In genomic region chr16:19138601-19139000, GRCh38 we compare ENCODE assay signal across 10 cellular contexts. TPM values are rescaled to one million over a fixed set of nuclear protein-coding genes. Genes with fewer than 3 reads are reported as not detected.
DNase-seq lines count a peak whose midpoint lies in the region; ATAC-seq, FAIRE-seq and TF ChIP-seq lines count a peak whose summit lies in the region.
"Had no signal": no experiment of that assay in that cellular context is flagged by ENCODE, and none has a peak within 500 bp of the region (broad histone marks: within the 10 kb centered on the region; RNA-seq: fewer than 3 reads in every experiment).

No MANE protein-coding gene starts in this region.

- no peaks in the 10 kb centered on the region for H3K36me3 ChIP-seq in astrocyte (ENCODE audit: insufficient read depth, low read length)
- H3K36me3 ChIP-seq in kidney (ENCODE audit: control insufficient read depth in 1 of 2, insufficient read depth in 2 of 2, low read length in 2 of 2) = no peaks in the 10 kb centered on the region

- TF ChIP-seq CTCF in astrocyte (IDR thresholded peaks at IDR 0.05; ENCODE audit: insufficient read depth, low read depth, low read length) (no peak), kidney (IDR thresholded peaks at IDR 0.05; ENCODE audit: borderline replicate concordance, extremely low read depth, insufficient read depth) (no peak)

- H3K4me1 ChIP-seq in astrocyte (ENCODE audit: insufficient read depth, low read length) = peaks cover 10% of the 10 kb centered on the region
- H3K4me1 ChIP-seq in kidney (ENCODE audit: control insufficient read depth in 1 of 2, insufficient read depth in 1 of 2, low read depth in 1 of 2, low read length in 2 of 2) = peaks cover 0 to 12% of the 10 kb centered on the region in 2 donors

- H3K4me3 ChIP-seq in astrocyte (ENCODE audit: insufficient read depth, low read depth, low read length) (no peak overlapping the region), kidney (ENCODE audit: low read length in 2 of 2) (no peak overlapping the region)

- no peak for ATAC-seq in GM21367 (IDR thresholded peaks at IDR 0.05; ENCODE audit: unreplicated experiment)

- H3K27me3 ChIP-seq in astrocyte (ENCODE audit: insufficient read depth, low read length) = peaks cover 8% of the 10 kb centered on the region

- intact Hi-C loops in kidney (cut with DNase I) = no loop called here

- no peaks in the 10 kb centered on the region for H3K79me2 ChIP-seq in astrocyte (ENCODE audit: insufficient read depth, low read length)

- no peak overlapping the region for H3K4me3 Mint-ChIP-seq in astrocyte (ENCODE audit: unreplicated experiment)
- H3K4me3 Mint-ChIP-seq: activated B cell treated with CpG ODN at 0.5 μM for 24 hours had no signal

- FAIRE-seq in astrocyte (lab: Jason Lieb, UNC) (peak; percentile 9), kidney (lab: Jason Lieb, UNC) (no peak), GM12891 (lab: Jason Lieb, UNC) (no peak)

- H3K9ac ChIP-seq in astrocyte (ENCODE audit: low read length) (no peak overlapping the region), kidney (ENCODE audit: low read length in 2 of 2) (no peak overlapping the region)

- H3K27me3 Mint-ChIP-seq in astrocyte (ENCODE audit: low read depth, unreplicated experiment) = peaks cover 6% of the 10 kb centered on the region

- H3K27ac ChIP-seq in astrocyte (ENCODE audit: low read depth, low read length) = no peak overlapping the region
- no peak overlapping the region for H3K27ac ChIP-seq in kidney (ENCODE audit: low read depth in 2 of 2, low read length in 2 of 2)

- no peaks in the 10 kb centered on the region for H4K20me1 ChIP-seq in astrocyte (ENCODE audit: insufficient read depth, low read length)

- DNase-seq in NCI-H1417 (lab: John Stamatoyannopoulos, UW) = peak in 2 of 3 experiments; percentile 60 to 80
- DNase-seq in NCI-H1417 treated with DMSO at 0.1 percent for 48 hours (lab: John Stamatoyannopoulos, UW) = no peak
- no peak for DNase-seq in astrocyte (ENCODE audit: low read depth)
- DNase-seq in kidney = peak; percentile 85
- DNase-seq in ureter (ENCODE audit: low spot score) = peak; percentile 87
- no peak for DNase-seq in GM12891 (ENCODE audit: insufficient read length, low spot score)
- no peak for DNase-seq in middle frontal gyrus (ENCODE audit: extremely low spot score, low spot score)
- DNase-seq: 8988T, activated B cell treated with CpG ODN at 0.5 μM for 24 hours had no signal

- peak overlapping the region; percentile 5 for H3K27ac Mint-ChIP-seq in astrocyte (ENCODE audit: unreplicated experiment)
- H3K27ac Mint-ChIP-seq: activated B cell treated with CpG ODN at 0.5 μM for 24 hours had no signal

- no peaks in the 10 kb centered on the region for H3K36me3 Mint-ChIP-seq in astrocyte (ENCODE audit: low read depth, unreplicated experiment)

- no peak for TF ChIP-seq POLR2A in GM12891 (IDR thresholded peaks at IDR 0.05; ENCODE audit: low read depth, low read length)

- no peaks in the 10 kb centered on the region for H3K9me3 ChIP-seq in astrocyte (ENCODE audit: insufficient read depth, low read depth, low read length)
- H3K9me3 ChIP-seq in kidney (ENCODE audit: control insufficient read depth in 1 of 2, low read length in 2 of 2) = no peaks in the 10 kb centered on the region

- H3K4me1 Mint-ChIP-seq in astrocyte (ENCODE audit: low read depth, unreplicated experiment) = peaks cover 11% of the 10 kb centered on the region
- H3K4me1 Mint-ChIP-seq: activated B cell treated with CpG ODN at 0.5 μM for 24 hours had no signal

- H2AFZ ChIP-seq in astrocyte (ENCODE audit: low read depth, low read length) = no peak overlapping the region

- H3K4me2 ChIP-seq in astrocyte (ENCODE audit: low read length) = peak overlapping the region; percentile 23

- no peaks in the 10 kb centered on the region for H3K9me3 Mint-ChIP-seq in astrocyte (ENCODE audit: unreplicated experiment)
- H3K9me3 Mint-ChIP-seq: activated B cell treated with CpG ODN at 0.5 μM for 24 hours had no signal

TF ChIP-seq in GM12891, 5 proteins besides CTCF, POLR2A, EP300 and RAD21:
- no peak for TF ChIP-seq PAX5 (IDR thresholded peaks at IDR 0.05; ENCODE audit: insufficient read depth, low read length, severe bottlenecking)

RNA-seq across cellular contexts. Expression of gene ITPRIPL2, which starts 24.8 kb away (rescaled TPM):
- 47.8 and 49.4 TPM in 2 replicates for total RNA-seq in astrocyte
- 48.1 TPM for total RNA-seq in kidney
- polyA plus RNA-seq in kidney (ENCODE audit: insufficient read depth, low read depth, low replicate concordance) = 6.7 TPM
- total RNA-seq in ureter = 61.3 TPM
- 0.63 TPM for polyA plus RNA-seq in GM12891 (2012; ENCODE audit: low read depth, missing spikeins)

RNA-seq across cellular contexts. Expression of gene SYT17, which starts 29.4 kb away (rescaled TPM):
- total RNA-seq in astrocyte (2.5 and 4.8 TPM in 2 replicates), kidney (5.8 TPM), ureter (24.4 TPM)
- polyA plus RNA-seq in kidney (ENCODE audit: insufficient read depth, low read depth, low replicate concordance) = 8.8 TPM
- polyA plus RNA-seq in GM12891 (2012; ENCODE audit: low read depth, missing spikeins) = 3.5 TPM

Comparison
In these comparisons a context has a peak if more than half of its experiments do, and no peak if none do; other contexts are left out.
1. DNase-seq: peak in NCI-H1417 (2 of 3), kidney (single experiment) and ureter (single experiment); none in NCI-H1417 treated with DMSO at 0.1 percent for 48 hours (single experiment), astrocyte (single experiment), GM12891 (single experiment) and middle frontal gyrus (single experiment).